ENCODE assay signal across 22 cellular contexts in the genomic region with DNA sequence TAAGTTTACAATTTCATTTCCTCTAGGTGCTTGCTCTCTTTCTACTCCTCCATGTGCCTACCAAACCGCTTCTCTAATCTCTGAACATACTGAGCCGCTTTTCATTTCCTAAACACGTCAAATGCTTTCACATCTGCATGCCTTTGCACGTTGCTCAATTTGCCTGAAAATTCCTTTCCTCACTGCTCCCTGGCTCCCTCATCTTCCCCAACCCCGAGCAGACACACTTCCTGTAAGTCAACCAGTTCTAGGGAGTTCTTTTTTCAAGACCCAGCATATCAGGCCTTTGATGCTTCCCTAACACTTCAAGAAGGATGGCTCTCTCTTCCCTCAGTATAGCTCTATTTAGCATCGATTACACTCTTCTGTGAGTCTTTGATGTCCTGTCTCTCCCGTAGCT. TPM values are rescaled to one million over a fixed set of nuclear protein-coding genes. Genes with fewer than 3 reads are reported as not detected.
DNase-seq lines count a peak whose midpoint lies in the region; ATAC-seq and TF ChIP-seq lines count a peak whose summit lies in the region.
"Had no signal": no experiment of that assay in that cellular context is flagged by ENCODE, and none has a peak within 500 bp of the region (broad histone marks: within the 10 kb centered on the region; RNA-seq: fewer than 3 reads in every experiment).

No MANE protein-coding gene starts in this region.

- DNase-seq in Right ventricle myocardium inferior (ENCODE audit: missing footprints) (no peak), right atrium auricular region (ENCODE audit: low spot score) (no peak), cardiac fibroblast (ENCODE audit: low read depth in 2 of 2) (peak; percentile 88 to 97), iPS DF 19.7 (ENCODE audit: low read depth, low spot score) (peak; percentile 20), stromal cell of bone marrow (ENCODE audit: low read depth) (peak; percentile 1)
- no peak for DNase-seq in effector memory CD4-positive, alpha-beta T cell
- DNase-seq in activated effector memory CD4-positive, alpha-beta T cell treated with anti-CD3 and anti-CD28 coated beads, Interleukin-2, amount 50 U/mL, for 16 hours = no peak
- DNase-seq: activated CD4-positive, alpha-beta T cell treated with anti-CD3 and anti-CD28 coated beads for 48 hours; activated gamma-delta T cell; amygdala; naive thymus-derived CD8-positive, alpha-beta T cell; NCI-H1694; NK-92 treated with Interleukin-12 subunit alpha and Interleukin-12 subunit beta, amount 100 ng/mL, for 24 hours; RPMI8226; thyroid gland had no signal

- ATAC-seq in Right ventricle myocardium inferior (peak; percentile 20), GM18502 (IDR thresholded peaks at IDR 0.05; ENCODE audit: poor library complexity, unreplicated experiment) (no peak)
- ATAC-seq: naive thymus-derived CD8-positive, alpha-beta T cell; stimulated activated effector memory CD8-positive, alpha-beta T cell treated with anti-CD3 and anti-CD28 coated beads, Interleukin-12 subunit alpha, Interleukin-12 subunit beta, amount 100 ng/mL, for 72 hours had no signal

- H3K9me3 ChIP-seq in right atrium auricular region = no peaks in the 10 kb centered on the region
- no peaks in the 10 kb centered on the region for H3K9me3 ChIP-seq in effector memory CD4-positive, alpha-beta T cell (ENCODE audit: control insufficient read depth, low read length)
- H3K9me3 ChIP-seq: thyroid gland had no signal

- no peak for TF ChIP-seq CTCF in right atrium auricular region (IDR thresholded peaks at IDR 0.05)
- no peak for TF ChIP-seq CTCF in cardiac fibroblast (IDR thresholded peaks at IDR 0.05; ENCODE audit: low read depth, low read length)

- no peak overlapping the region for H3K27ac ChIP-seq in right atrium auricular region
- H3K27ac ChIP-seq in effector memory CD4-positive, alpha-beta T cell (ENCODE audit: insufficient read depth, low read length, poor library complexity, severe bottlenecking) = no peak overlapping the region
- H3K27ac ChIP-seq: C4-2B, thyroid gland had no signal

- no peaks in the 10 kb centered on the region for H3K4me1 ChIP-seq in right atrium auricular region
- H3K4me1 ChIP-seq in effector memory CD4-positive, alpha-beta T cell (ENCODE audit: control insufficient read depth, insufficient read depth, low read length, poor library complexity, severe bottlenecking) = no peaks in the 10 kb centered on the region

- no peaks in the 10 kb centered on the region for H3K27me3 ChIP-seq in right atrium auricular region
- no peaks in the 10 kb centered on the region for H3K27me3 ChIP-seq in effector memory CD4-positive, alpha-beta T cell (replicated peaks; ENCODE audit: control insufficient read depth, insufficient read depth, low read length, poor library complexity, severe bottlenecking)
- H3K27me3 ChIP-seq: thyroid gland had no signal

- intact Hi-C loops in Right ventricle myocardium inferior (cut with DNase I) = no loop called here

- no peak overlapping the region for H3K4me3 ChIP-seq in right atrium auricular region
- no peak overlapping the region for H3K4me3 ChIP-seq in cardiac fibroblast (replicated peaks in 1 of 2; ENCODE audit: low read depth in 2 of 2, low read length in 2 of 2)
- H3K4me3 ChIP-seq in effector memory CD4-positive, alpha-beta T cell (ENCODE audit: insufficient read depth, low read depth, low read length, poor library complexity, severe bottlenecking) = no peak overlapping the region
- H3K4me3 ChIP-seq: thyroid gland had no signal

- H3K36me3 ChIP-seq in right atrium auricular region = no peaks in the 10 kb centered on the region
- no peaks in the 10 kb centered on the region for H3K36me3 ChIP-seq in effector memory CD4-positive, alpha-beta T cell (ENCODE audit: control insufficient read depth, insufficient read depth, low read length)
- H3K36me3 ChIP-seq: thyroid gland had no signal

RNA-seq across cellular contexts. Expression of a gene that starts 50.3 kb away (rescaled TPM):
- 3.8 TPM for total RNA-seq in Right ventricle myocardium inferior
- total RNA-seq in right atrium auricular region = 10 to 100 TPM in 1 of 2 donors, 1 to 10 TPM in 1; 8.2 to 12.4 TPM
- total RNA-seq: A172; endothelial cell of umbilical vein; lung microvascular endothelial cell; M059J; naive thymus-derived CD8-positive, alpha-beta T cell had no signal

Comparison
In these comparisons a context has a peak if more than half of its experiments do, and no peak if none do; other contexts are left out.
1. DNase-seq: peak in cardiac fibroblast (2 of 2), iPS DF 19.7 (single experiment) and stromal cell of bone marrow (single experiment); none in Right ventricle myocardium inferior (single experiment), right atrium auricular region (single experiment), effector memory CD4-positive, alpha-beta T cell (0 of 3) and activated effector memory CD4-positive, alpha-beta T cell treated with anti-CD3 and anti-CD28 coated beads, Interleukin-2, amount 50 U/mL, for 16 hours (single experiment).